ENCODE assay signal across 9 cellular contexts in the genomic region with DNA sequence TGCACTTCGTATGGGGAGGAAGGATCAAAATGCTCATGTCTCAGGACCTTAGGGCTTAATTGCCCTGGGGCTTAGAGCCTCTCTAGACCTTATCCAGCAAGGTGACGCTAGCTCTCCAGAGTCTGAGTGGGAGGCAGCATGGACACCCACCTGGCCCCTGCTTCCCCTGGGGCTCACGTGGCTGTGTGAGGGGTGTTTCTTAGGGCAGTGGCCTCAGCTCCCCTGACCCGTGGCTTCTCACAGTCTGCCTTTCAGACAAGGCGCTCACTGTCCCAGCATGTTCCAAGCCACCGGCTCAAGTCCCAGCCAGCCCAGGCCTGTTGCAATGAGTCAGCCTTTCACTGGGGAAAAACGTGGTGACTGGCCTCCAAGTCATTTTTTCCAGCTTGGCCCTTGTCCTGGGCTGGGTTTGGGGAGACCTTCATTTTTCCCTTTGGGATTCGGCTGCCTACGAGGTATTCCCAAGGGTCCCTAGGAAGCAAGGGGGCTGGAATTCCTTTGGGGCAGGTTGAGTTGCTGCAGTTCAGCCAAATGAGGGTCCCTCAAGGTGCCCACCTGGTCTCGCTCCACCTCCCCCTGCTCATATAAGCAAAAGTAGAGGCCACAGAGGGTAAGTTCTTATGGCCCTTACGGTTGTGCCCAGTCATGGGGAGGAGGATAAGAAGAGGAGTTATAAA. TPM values are rescaled to one million over a fixed set of nuclear protein-coding genes. Genes with fewer than 3 reads are reported as not detected.
DNase-seq lines count a peak whose midpoint lies in the region; ATAC-seq and TF ChIP-seq lines count a peak whose summit lies in the region.
"Had no signal": no experiment of that assay in that cellular context is flagged by ENCODE, and none has a peak within 500 bp of the region (broad histone marks: within the 10 kb centered on the region; RNA-seq: fewer than 3 reads in every experiment).

No MANE protein-coding gene starts in this region.

- 54% methylated on average over 11 of the region's 11 CpGs for WGBS in right cardiac atrium
- WGBS in ovary, 3 donors, result 67 to 80% (median 75%) methylated on average over 11 of the region's 11 CpGs

- H3K4me3 Mint-ChIP-seq in stimulated activated naive B cell treated with anti-CD40 and anti-IgM and Interleukin-4, amounts not matched to agents 10 μg/mL and 1 μg/mL and 100 μg/mL, for 72 hours, result no peak overlapping the region
- H3K4me3 Mint-ChIP-seq in T-helper 17 cell, result no peak overlapping the region
- H3K4me3 Mint-ChIP-seq: activated naive CD4-positive, alpha-beta T cell treated with anti-CD3 and anti-CD28 coated beads, Interleukin-2, amount 50 U/mL, for 24 hours had no signal

- peak overlapping the region; percentile 32; the same call in 1 of the 2 replicates for H3K27ac ChIP-seq in HEK293 (ENCODE audit: extremely low read depth, low read depth, low read length)
- H3K27ac ChIP-seq in right cardiac atrium (ENCODE audit: low read length), result peak overlapping the region; percentile 37
- H3K27ac ChIP-seq in ovary, result no peak overlapping the region

- POLR2A ChIA-PET in BJ (lab: Charles Lee), result no interaction called here
- POLR2A ChIA-PET in HEK293 (lab: Yijun Ruan, JAX), result interaction anchor here (1.1 to 2.6 kb wide), 3 partner anchors 9 to 29 kb away, joined by 3 to 20 read pairs (median 6); a partner anchor contains a TSS

- H3K9me3 ChIP-seq in HEK293 (ENCODE audit: control insufficient read depth, insufficient read depth, low read depth, low read length), result no peaks in the 10 kb centered on the region
- H3K9me3 ChIP-seq in right cardiac atrium (ENCODE audit: control insufficient read depth, low read length), result no peaks in the 10 kb centered on the region
- H3K9me3 ChIP-seq in ovary, result no peaks in the 10 kb centered on the region
- H3K9me3 ChIP-seq in T-helper 17 cell (ENCODE audit: control insufficient read depth, low read length, poor library complexity, severe bottlenecking), result no peaks in the 10 kb centered on the region

- H3K4me1 Mint-ChIP-seq in stimulated activated naive B cell treated with anti-CD40 and anti-IgM and Interleukin-4, amounts not matched to agents 10 μg/mL and 1 μg/mL and 100 μg/mL, for 72 hours, result peaks cover 33 to 44% of the 10 kb centered on the region in 2 donors
- H3K4me1 Mint-ChIP-seq in T-helper 17 cell, result peaks cover 19% of the 10 kb centered on the region

- no peaks in the 10 kb centered on the region for H3K9me3 Mint-ChIP-seq in stimulated activated naive B cell treated with anti-CD40 and anti-IgM and Interleukin-4, amounts not matched to agents 10 μg/mL and 1 μg/mL and 100 μg/mL, for 72 hours
- H3K9me3 Mint-ChIP-seq: activated naive CD4-positive, alpha-beta T cell treated with anti-CD3 and anti-CD28 coated beads, Interleukin-2, amount 50 U/mL, for 24 hours had no signal

- no peaks in the 10 kb centered on the region for H3K27me3 Mint-ChIP-seq in stimulated activated naive B cell treated with anti-CD40 and anti-IgM and Interleukin-4, amounts not matched to agents 10 μg/mL and 1 μg/mL and 100 μg/mL, for 72 hours
- no peaks in the 10 kb centered on the region for H3K27me3 Mint-ChIP-seq in T-helper 17 cell
- H3K27me3 Mint-ChIP-seq: activated naive CD4-positive, alpha-beta T cell treated with anti-CD3 and anti-CD28 coated beads, Interleukin-2, amount 50 U/mL, for 24 hours had no signal

- peak; percentile 93 to 94 for ATAC-seq in right cardiac atrium
- ATAC-seq in stimulated activated naive B cell treated with anti-CD40 and anti-IgM and Interleukin-4, amounts not matched to agents 10 μg/mL and 1 μg/mL and 100 μg/mL, for 72 hours (replicated peaks), result peak; percentile 82 to 86
- no peak for ATAC-seq in T-helper 17 cell

- H3K27me3 ChIP-seq in BJ (ENCODE audit: control insufficient read depth, insufficient read depth, low read length) (no peaks in the 10 kb centered on the region), right cardiac atrium (ENCODE audit: control insufficient read depth, insufficient read depth) (no peaks in the 10 kb centered on the region), ovary (no peaks in the 10 kb centered on the region)

- no peaks in the 10 kb centered on the region for H3K36me3 Mint-ChIP-seq in stimulated activated naive B cell treated with anti-CD40 and anti-IgM and Interleukin-4, amounts not matched to agents 10 μg/mL and 1 μg/mL and 100 μg/mL, for 72 hours
- H3K36me3 Mint-ChIP-seq in T-helper 17 cell (ENCODE audit: low read depth), result no peaks in the 10 kb centered on the region
- H3K36me3 Mint-ChIP-seq: activated naive CD4-positive, alpha-beta T cell treated with anti-CD3 and anti-CD28 coated beads, Interleukin-2, amount 50 U/mL, for 24 hours had no signal

- TF ChIP-seq CTCF in BJ (IDR thresholded peaks at IDR 0.05; ENCODE audit: insufficient read depth, low read depth, low read length) (no peak), HEK293 (tag by site-specific recombination; IDR thresholded peaks at IDR 0.05) (no peak), ovary (IDR thresholded peaks at IDR 0.05) (no peak)

- no peak for TF ChIP-seq POLR2A in ovary (IDR thresholded peaks at IDR 0.05)

- TF ChIP-seq EP300 in ovary (IDR thresholded peaks at IDR 0.05), result no peak

- CTCF ChIA-PET in BJ (lab: Yijun Ruan, JAX) (interaction anchor here (0.8 to 2.8 kb wide), 4 partner anchors 15 to 274 kb away, joined by 3 to 8 read pairs (median 4); a partner anchor contains a TSS), HEK293 (lab: Yijun Ruan, JAX) (interaction anchor here (1.7 to 3.3 kb wide), 4 partner anchors 14 to 283 kb away, joined by 3 to 12 read pairs (median 8); no protein-coding TSS in a partner anchor)

- peak; percentile 62 for DNase-seq in BJ (ENCODE audit: low read depth)
- DNase-seq in activated CD8-positive, alpha-beta memory T cell treated with anti-CD3 and anti-CD28 coated beads, Interleukin-2, amount 50 U/mL, for 48 hours, result peak; percentile 58
- DNase-seq in right cardiac atrium, result peak; percentile 89 to 91 (median 91)
- DNase-seq in stimulated activated naive B cell treated with anti-CD40 and anti-IgM and Interleukin-4, amounts not matched to agents 10 μg/mL and 1 μg/mL and 100 μg/mL, for 72 hours, result peak; percentile 62
- no peak for DNase-seq in effector CD8-positive, alpha-beta T cell (lab: John Stamatoyannopoulos, UW)
- DNase-seq in ovary, result no peak
- no peak for DNase-seq in T-helper 17 cell

- H3K4me1 ChIP-seq in HEK293 (ENCODE audit: control insufficient read depth, insufficient read depth, low read length), result peaks cover 5% of the 10 kb centered on the region; the same call in 1 of the 2 replicates
- peaks cover 4% of the 10 kb centered on the region for H3K4me1 ChIP-seq in right cardiac atrium (ENCODE audit: control insufficient read depth, insufficient read depth, low read length)
- H3K4me1 ChIP-seq in ovary (ENCODE audit: insufficient read depth), result no peaks in the 10 kb centered on the region

- no peaks in the 10 kb centered on the region for H3K36me3 ChIP-seq in BJ (ENCODE audit: control insufficient read depth, insufficient read depth, low read length)
- no peaks in the 10 kb centered on the region for H3K36me3 ChIP-seq in HEK293 (ENCODE audit: control insufficient read depth in 2 of 2, insufficient read depth in 1 of 2, low read length in 2 of 2)
- no peaks in the 10 kb centered on the region for H3K36me3 ChIP-seq in ovary

- H3K27ac Mint-ChIP-seq in stimulated activated naive B cell treated with anti-CD40 and anti-IgM and Interleukin-4, amounts not matched to agents 10 μg/mL and 1 μg/mL and 100 μg/mL, for 72 hours, result peak overlapping the region; percentile 93
- no peak overlapping the region for H3K27ac Mint-ChIP-seq in T-helper 17 cell
- H3K27ac Mint-ChIP-seq: activated naive CD4-positive, alpha-beta T cell treated with anti-CD3 and anti-CD28 coated beads, Interleukin-2, amount 50 U/mL, for 24 hours had no signal

- H3K4me3 ChIP-seq in BJ (ENCODE audit: low read depth, low read length), result no peak overlapping the region
- no peak overlapping the region for H3K4me3 ChIP-seq in HEK293 (ENCODE audit: low read depth, low read length)
- no peak overlapping the region for H3K4me3 ChIP-seq in right cardiac atrium (ENCODE audit: low read length)
- no peak overlapping the region for H3K4me3 ChIP-seq in ovary

- intact Hi-C loops in right cardiac atrium (cut with DNase I) (no loop called here), ovary (cut with DNase I) (no loop called here)

TF ChIP-seq in HEK293, 187 proteins besides CTCF, POLR2A, EP300 and RAD21 (continues in another document):
- TF ChIP-seq HOXD13 (CRISPR knock-in tag; IDR thresholded peaks at IDR 0.05; ENCODE audit: borderline replicate concordance) (no peak), ZXDB (tag by site-specific recombination; IDR thresholded peaks at IDR 0.05) (no peak), ZNF112 (tag by site-specific recombination; IDR thresholded peaks at IDR 0.05) (no peak), ZNF140 (tag by site-specific recombination; IDR thresholded peaks at IDR 0.05) (no peak), ZNF274 (IDR thresholded peaks at IDR 0.05; ENCODE audit: low read length) (no peak), ZNF274 (tag by site-specific recombination; IDR thresholded peaks at IDR 0.05; ENCODE audit: borderline replicate concordance) (no peak), YY1 (tag by site-specific recombination; IDR thresholded peaks at IDR 0.05) (no peak), ZNF184 (tag by site-specific recombination; IDR thresholded peaks at IDR 0.05) (no peak), ZNF585B (tag by site-specific recombination; IDR thresholded peaks at IDR 0.05) (no peak), IKZF3 (tag by site-specific recombination; IDR thresholded peaks at IDR 0.05) (peak; percentile 28; the same call in 1 of the 2 replicates), ZNF707 (tag by site-specific recombination; IDR thresholded peaks at IDR 0.05) (no peak), ZNF114 (tag by site-specific recombination; IDR thresholded peaks at IDR 0.05) (no peak), ZNF433 (tag by site-specific recombination; IDR thresholded peaks at IDR 0.05; ENCODE audit: low read depth) (no peak)
- TF ChIP-seq, protein P1, sequence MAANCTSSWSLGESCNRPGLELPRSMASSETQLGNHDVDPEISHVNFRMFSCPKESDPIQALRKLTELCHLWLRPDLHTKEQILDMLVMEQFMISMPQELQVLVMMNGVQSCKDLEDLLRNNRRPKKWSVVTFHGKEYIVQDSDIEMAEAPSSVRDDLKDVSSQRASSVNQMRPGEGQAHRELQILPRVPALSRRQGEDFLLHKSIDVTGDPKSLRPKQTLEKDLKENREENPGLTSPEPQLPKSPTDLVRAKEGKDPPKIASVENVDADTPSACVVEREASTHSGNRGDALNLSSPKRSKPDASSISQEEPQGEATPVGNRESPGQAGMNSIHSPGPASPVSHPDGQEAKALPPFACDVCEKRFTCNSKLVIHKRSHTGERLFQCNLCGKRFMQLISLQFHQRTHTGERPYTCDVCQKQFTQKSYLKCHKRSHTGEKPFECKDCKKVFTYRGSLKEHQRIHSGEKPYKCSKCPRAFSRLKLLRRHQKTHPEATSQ (tag by site-specific recombination; IDR thresholded peaks at IDR 0.05), result no peak

RNA-seq across cellular contexts. Expression of a gene that starts 15.7 kb away (rescaled TPM):
- polyA plus RNA-seq in BJ (2011; rRNA removed) (15.0 and 18.8 TPM in 2 replicates), right cardiac atrium (22.9 TPM), ovary (10 to 100 TPM; 28.6 to 52.2 TPM)
- 26.1 and 27.5 TPM in 2 replicates for polyA minus RNA-seq in BJ (2011; rRNA and poly(A)+ RNA removed)
- total RNA-seq in right cardiac atrium (10 to 100 TPM; 33.6 to 65.9 (median 39.2) TPM), ovary (100 to 1,000 TPM in 4 of 7 donors, 10 to 100 TPM in 3; 47.3 to 264 (median 103) TPM), T-helper 17 cell (100 to 1,000 TPM; 295 to 329 TPM)

Comparison
In these comparisons a context has a peak if more than half of its experiments do, and no peak if none do; other contexts are left out.
1. DNase-seq: peak in BJ (single experiment), activated CD8-positive, alpha-beta memory T cell treated with anti-CD3 and anti-CD28 coated beads, Interleukin-2, amount 50 U/mL, for 48 hours (single experiment), right cardiac atrium (3 of 3) and stimulated activated naive B cell treated with anti-CD40 and anti-IgM and Interleukin-4, amounts not matched to agents 10 μg/mL and 1 μg/mL and 100 μg/mL, for 72 hours (single experiment); none in effector CD8-positive, alpha-beta T cell (single experiment), ovary (0 of 5) and T-helper 17 cell (0 of 3).
2. H3K27ac ChIP-seq: peak in HEK293 (single experiment) and right cardiac atrium (single experiment); none in ovary (0 of 2).